1 cellular context compared by ENCODE assay signal in the genomic region with DNA sequence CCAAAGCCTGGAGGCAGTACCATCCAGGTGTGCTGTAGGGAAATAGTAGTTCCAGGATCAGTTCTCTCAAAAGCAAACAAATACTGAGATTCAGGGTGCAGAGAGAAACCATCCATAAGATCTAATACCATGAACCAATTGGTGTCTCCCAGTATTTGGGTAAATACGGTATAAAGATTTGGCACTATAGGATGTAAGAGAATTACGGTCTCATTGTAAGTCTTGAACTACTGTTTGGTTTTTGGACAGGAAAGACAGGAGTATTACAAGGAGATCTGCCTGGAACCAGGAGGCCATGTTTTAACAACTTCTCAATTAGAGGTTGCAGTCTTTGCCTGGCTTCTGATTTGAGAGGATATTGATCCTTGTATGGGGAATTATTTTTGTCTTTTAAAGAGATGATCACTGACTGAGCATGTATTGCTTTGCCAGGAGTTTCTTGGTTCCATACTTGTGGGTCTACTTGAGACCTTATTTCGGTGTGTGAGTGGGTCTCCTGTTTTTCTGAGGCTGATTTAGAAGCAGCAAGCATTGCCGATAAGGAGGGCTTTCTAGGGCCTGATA.
TF ChIP-seq lines count a peak whose summit lies in the region.

No MANE protein-coding gene starts in this region.

TF ChIP-seq in H1, 55 proteins besides CTCF, POLR2A, EP300 and RAD21:
- TF ChIP-seq MAX (IDR thresholded peaks at IDR 0.05) (no peak), RXRA (IDR thresholded peaks at IDR 0.05; ENCODE audit: insufficient read depth, low read depth, low read length) (no peak), CHD7 (IDR thresholded peaks at IDR 0.05; ENCODE audit: insufficient replicate concordance, low read length) (peak; percentile 100), MAFK (IDR thresholded peaks at IDR 0.05; ENCODE audit: low read depth, low read length) (peak; percentile 93), TCF12 (IDR thresholded peaks at IDR 0.05; ENCODE audit: low read depth, low read length) (no peak), NRF1 (IDR thresholded peaks at IDR 0.05; ENCODE audit: low read depth, low read length) (no peak), BRCA1 (IDR thresholded peaks at IDR 0.05; ENCODE audit: low read depth, low read length) (no peak), KDM5A (IDR thresholded peaks at IDR 0.05; ENCODE audit: low read length) (no peak)
